21 cellular contexts compared by ENCODE assay signal in genomic region chr14:57879516-57879915, GRCh38.
"Had no signal": no experiment of that assay in that cellular context is flagged by ENCODE, and none has a peak within 500 bp of the region (broad histone marks: within the 10 kb centered on the region; RNA-seq: fewer than 3 reads in every experiment).

No MANE protein-coding gene starts in this region.

- H3K27me3 ChIP-seq: gastrocnemius medialis, neutrophil, right lobe of liver, tibial nerve, upper lobe of left lung, uterus had no signal

- H3K4me1 ChIP-seq: gastrocnemius medialis, pancreas, right lobe of liver, tibial nerve, upper lobe of left lung, uterus had no signal

- H3K9me3 ChIP-seq: gastrocnemius medialis, neutrophil, pancreas, right lobe of liver, thoracic aorta, tibial nerve, uterus had no signal

- H3K36me3 ChIP-seq: gastrocnemius medialis, neutrophil, pancreas, right lobe of liver, thoracic aorta, tibial nerve, upper lobe of left lung, uterus had no signal

- H3K4me3 ChIP-seq: gastrocnemius medialis, lung, pancreas, right lobe of liver, thoracic aorta, tibial nerve, upper lobe of left lung, uterus had no signal

- H3K27ac ChIP-seq: epithelial cell of prostate, gastrocnemius medialis, neutrophil, pancreas, right lobe of liver, thoracic aorta, tibial nerve, upper lobe of left lung, uterus had no signal

- DNase-seq: cortex of kidney; foreskin fibroblast; gastrocnemius medialis; head of caudate nucleus; kidney; natural killer cell; pancreas; right lobe of liver; small intestine; stimulated activated CD4-positive, alpha-beta T cell treated with anti-CD3 and anti-CD28 coated beads, Interleukin-15, amount 100 ng/mL, for 24 hours; stimulated activated CD4-positive, alpha-beta T cell treated with anti-CD3 and anti-CD28 coated beads, Interleukin-2, amount 100 ng/mL, for 48 hours; stimulated activated naive B cell treated with anti-CD40 and anti-IgM and Interleukin-4, amounts not matched to agents 10 μg/mL and 1 μg/mL and 100 μg/mL, for 72 hours; upper lobe of left lung; uterus had no signal

- ATAC-seq: esophagus mucosa; gastrocnemius medialis; left lobe of liver; natural killer cell; pancreas; right lobe of liver; stimulated activated naive B cell treated with anti-CD40 and anti-IgM and Interleukin-4, amounts not matched to agents 10 μg/mL and 1 μg/mL and 100 μg/mL, for 72 hours had no signal
